8 cellular contexts compared by ENCODE assay signal in the genomic region with DNA sequence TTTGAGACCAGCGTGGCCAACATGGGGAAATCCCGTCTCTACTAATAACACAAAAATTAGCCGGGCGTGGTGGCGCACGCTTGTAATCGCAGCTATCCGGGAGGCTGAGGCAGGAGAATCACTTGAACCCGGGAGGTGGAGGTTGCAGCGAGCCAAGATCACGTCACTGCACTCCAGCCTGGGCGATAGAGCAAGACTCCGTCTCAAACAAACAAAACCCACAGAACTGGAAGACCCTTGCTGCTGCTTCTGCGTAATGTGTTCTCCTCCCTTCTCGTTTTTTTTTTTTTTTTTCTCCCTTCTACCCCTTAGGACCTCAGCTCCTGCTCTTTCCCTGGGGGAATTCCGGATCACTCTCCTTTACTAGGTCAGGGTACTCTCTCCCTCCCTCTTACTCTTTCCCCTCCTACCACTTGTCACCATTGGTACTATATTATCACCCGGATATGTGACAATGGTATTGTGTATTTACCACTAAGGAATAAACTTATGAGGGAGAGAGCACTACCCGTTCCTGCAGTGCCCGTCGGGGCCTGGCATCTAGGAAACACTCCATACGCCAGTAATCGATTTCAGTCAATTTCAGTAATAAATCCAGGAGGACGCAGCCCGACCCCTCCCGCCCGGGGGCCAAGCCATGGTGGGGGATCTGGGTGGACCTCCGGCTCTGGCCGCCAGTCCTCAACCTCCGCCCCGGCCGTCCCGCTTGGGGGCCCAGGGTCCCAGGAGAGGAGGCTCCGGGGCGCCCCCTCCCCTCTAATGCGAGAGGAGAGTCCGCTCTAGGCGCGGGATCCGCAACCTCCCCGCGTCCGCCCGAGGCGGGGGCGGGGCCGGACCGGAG. TPM values are rescaled to one million over a fixed set of nuclear protein-coding genes. Genes with fewer than 3 reads are reported as not detected.
DNase-seq lines count a peak whose midpoint lies in the region; ATAC-seq lines count a peak whose summit lies in the region.

No MANE protein-coding gene starts in this region.

- H3K4me1 Mint-ChIP-seq in activated T-helper 1 cell treated with anti-CD3 and anti-CD28 coated beads, Interleukin-12 subunit alpha, Interleukin-12 subunit beta, Interleukin-2, Interleukin-4 antibody, amounts not matched to agents 30 ng/mL and 10 ng/mL and 1 ng/mL, durations not matched to agents 14 hours and 24 hours and 36 hours (ENCODE audit: low read depth): peaks cover 9% of the 10 kb centered on the region

- H3K27me3 Mint-ChIP-seq in activated T-helper 1 cell treated with anti-CD3 and anti-CD28 coated beads, Interleukin-12 subunit alpha, Interleukin-12 subunit beta, Interleukin-2, Interleukin-4 antibody, amounts not matched to agents 30 ng/mL and 10 ng/mL and 1 ng/mL, durations not matched to agents 14 hours and 24 hours and 36 hours (ENCODE audit: insufficient read depth): peaks cover 2% of the 10 kb centered on the region

- peak; percentile 4 for ATAC-seq in HG02678 (IDR thresholded peaks at IDR 0.05; ENCODE audit: unreplicated experiment)

- peak overlapping the region; percentile 98 for H3K27ac Mint-ChIP-seq in activated T-helper 1 cell treated with anti-CD3 and anti-CD28 coated beads, Interleukin-12 subunit alpha, Interleukin-12 subunit beta, Interleukin-2, Interleukin-4 antibody, amounts not matched to agents 30 ng/mL and 10 ng/mL and 1 ng/mL, durations not matched to agents 14 hours and 24 hours and 36 hours

- peak; percentile 70 to 85 for DNase-seq in stimulated activated CD4-positive, alpha-beta T cell treated with anti-CD3 and anti-CD28 coated beads, Interleukin-12 subunit alpha, Interleukin-12 subunit beta, amount 100 ng/mL, for 24 hours (ENCODE audit: low read depth in 2 of 2)
- no peak for DNase-seq in stimulated activated CD4-positive, alpha-beta T cell treated with anti-CD3 and anti-CD28 coated beads, Interleukin-4, amount 100 ng/mL, for 1 hour
- DNase-seq in NCI-H2227 treated with DMSO at 0.1 percent for 48 hours (lab: John Stamatoyannopoulos, UW) (peak; percentile 96), globus pallidus (ENCODE audit: low spot score) (peak; percentile 80), occipital lobe (lab: John Stamatoyannopoulos, UW) (peak; percentile 64), GOT3 (lab: John Stamatoyannopoulos, UW) (no peak)
- DNase-seq in activated T-helper 1 cell treated with anti-CD3 and anti-CD28 coated beads, Interleukin-12 subunit alpha, Interleukin-12 subunit beta, Interleukin-2, Interleukin-4 antibody, amounts not matched to agents 30 ng/mL and 10 ng/mL and 1 ng/mL, durations not matched to agents 14 hours and 24 hours and 36 hours (ENCODE audit: low spot score): peak; percentile 86

- no peaks in the 10 kb centered on the region for H3K9me3 Mint-ChIP-seq in activated T-helper 1 cell treated with anti-CD3 and anti-CD28 coated beads, Interleukin-12 subunit alpha, Interleukin-12 subunit beta, Interleukin-2, Interleukin-4 antibody, amounts not matched to agents 30 ng/mL and 10 ng/mL and 1 ng/mL, durations not matched to agents 14 hours and 24 hours and 36 hours

- intact Hi-C loops in activated T-helper 1 cell treated with anti-CD3 and anti-CD28 coated beads, Interleukin-12 subunit alpha, Interleukin-12 subunit beta, Interleukin-2, Interleukin-4 antibody, amounts not matched to agents 30 ng/mL and 10 ng/mL and 1 ng/mL, durations not matched to agents 14 hours and 24 hours and 36 hours (cut with micrococcal nuclease): loop anchor here (1.0 to 2.0 kb wide), 6 partner anchors 16 to 120 kb away; no protein-coding TSS in a partner anchor

- H3K36me3 Mint-ChIP-seq in activated T-helper 1 cell treated with anti-CD3 and anti-CD28 coated beads, Interleukin-12 subunit alpha, Interleukin-12 subunit beta, Interleukin-2, Interleukin-4 antibody, amounts not matched to agents 30 ng/mL and 10 ng/mL and 1 ng/mL, durations not matched to agents 14 hours and 24 hours and 36 hours (ENCODE audit: low read depth): no peaks in the 10 kb centered on the region

- H3K4me3 Mint-ChIP-seq in activated T-helper 1 cell treated with anti-CD3 and anti-CD28 coated beads, Interleukin-12 subunit alpha, Interleukin-12 subunit beta, Interleukin-2, Interleukin-4 antibody, amounts not matched to agents 30 ng/mL and 10 ng/mL and 1 ng/mL, durations not matched to agents 14 hours and 24 hours and 36 hours: peak overlapping the region; percentile 93

RNA-seq across cellular contexts. Expression of gene GARRE1, which starts 0.4 kb away (rescaled TPM):
- total RNA-seq in activated T-helper 1 cell treated with anti-CD3 and anti-CD28 coated beads, Interleukin-12 subunit alpha, Interleukin-12 subunit beta, Interleukin-2, Interleukin-4 antibody, amounts not matched to agents 30 ng/mL and 10 ng/mL and 1 ng/mL, durations not matched to agents 14 hours and 24 hours and 36 hours: 11.6 and 13.1 TPM in 2 replicates
- 20.7 TPM for total RNA-seq in occipital lobe

Comparison
In these comparisons a context has a peak if more than half of its experiments do, and no peak if none do; other contexts are left out.
1. DNase-seq: peak in stimulated activated CD4-positive, alpha-beta T cell treated with anti-CD3 and anti-CD28 coated beads, Interleukin-12 subunit alpha, Interleukin-12 subunit beta, amount 100 ng/mL, for 24 hours (2 of 2), NCI-H2227 treated with DMSO at 0.1 percent for 48 hours (single experiment), activated T-helper 1 cell treated with anti-CD3 and anti-CD28 coated beads, Interleukin-12 subunit alpha, Interleukin-12 subunit beta, Interleukin-2, Interleukin-4 antibody, amounts not matched to agents 30 ng/mL and 10 ng/mL and 1 ng/mL, durations not matched to agents 14 hours and 24 hours and 36 hours (single experiment), globus pallidus (single experiment) and occipital lobe (single experiment); none in stimulated activated CD4-positive, alpha-beta T cell treated with anti-CD3 and anti-CD28 coated beads, Interleukin-4, amount 100 ng/mL, for 1 hour (single experiment) and GOT3 (single experiment).